Comparison of ENCODE assay signal across 16 cellular contexts in genomic region chr6:143097224-143097795, GRCh38. TPM values are rescaled to one million over a fixed set of nuclear protein-coding genes. Genes with fewer than 3 reads are reported as not detected.
DNase-seq lines count a peak whose midpoint lies in the region; ATAC-seq and TF ChIP-seq lines count a peak whose summit lies in the region.
"Had no signal": no experiment of that assay in that cellular context is flagged by ENCODE, and none has a peak within 500 bp of the region (broad histone marks: within the 10 kb centered on the region; RNA-seq: fewer than 3 reads in every experiment).

No MANE protein-coding gene starts in this region.

- H3K79me2 ChIP-seq in OCI-LY3 (ENCODE audit: low read length) (no peaks in the 10 kb centered on the region), hepatocyte (no peaks in the 10 kb centered on the region)

- H3K4me1 ChIP-seq in CD4-positive, CD25-positive, alpha-beta regulatory T cell (ENCODE audit: control insufficient read depth, insufficient read depth, low read length, poor library complexity, severe bottlenecking): peaks cover 20% of the 10 kb centered on the region
- H3K4me1 ChIP-seq in OCI-LY3 (ENCODE audit: low read length): peaks cover 19% of the 10 kb centered on the region
- H3K4me1 ChIP-seq in hepatocyte (ENCODE audit: insufficient read depth): no peaks in the 10 kb centered on the region
- H3K4me1 ChIP-seq: SJSA1 had no signal

- H3K9me3 ChIP-seq in CD4-positive, CD25-positive, alpha-beta regulatory T cell (ENCODE audit: control insufficient read depth in 2 of 2, low read length in 2 of 2): no peaks in the 10 kb centered on the region
- H3K9me3 ChIP-seq in OCI-LY3 (ENCODE audit: insufficient read depth, low read length) (no peaks in the 10 kb centered on the region), hepatocyte (ENCODE audit: low read depth) (no peaks in the 10 kb centered on the region)
- H3K9me3 ChIP-seq: adrenal gland, esophagus squamous epithelium, SJSA1 had no signal

- TF ChIP-seq CTCF in OCI-LY3 (IDR thresholded peaks at IDR 0.05; ENCODE audit: low read depth, low read length): no peak
- no peak for TF ChIP-seq CTCF in hepatocyte (IDR thresholded peaks at IDR 0.05; ENCODE audit: poor library complexity)

- H2AFZ ChIP-seq in OCI-LY3 (ENCODE audit: low read depth, low read length) (no peak overlapping the region), hepatocyte (no peak overlapping the region)
- H2AFZ ChIP-seq: parathyroid adenoma had no signal

- no peak overlapping the region for H3K4me3 Mint-ChIP-seq in CD4-positive, CD25-positive, alpha-beta regulatory T cell
- no peak overlapping the region for H3K4me3 Mint-ChIP-seq in stimulated activated memory B cell treated with anti-CD40 and anti-IgM and Interleukin-4, amounts not matched to agents 10 μg/mL and 1 μg/mL and 100 μg/mL, for 72 hours
- H3K4me3 Mint-ChIP-seq: CD14-positive monocyte, IgD-negative memory B cell had no signal

- H3K9me2 ChIP-seq in hepatocyte (replicated peaks; ENCODE audit: insufficient read depth): no peaks in the 10 kb centered on the region

- peak in 2 of 3 donors; percentile 59 to 66 for DNase-seq in CD4-positive, CD25-positive, alpha-beta regulatory T cell
- peak; percentile 13 for DNase-seq in ELR (ENCODE audit: low read depth)
- DNase-seq in hepatocyte (ENCODE audit: low spot score): no peak
- DNase-seq in GF-D8 (lab: John Stamatoyannopoulos, UW): no peak
- DNase-seq: adrenal gland, cortex of kidney, esophagus squamous epithelium, head of caudate nucleus, NCI-H1105 had no signal

- no peaks in the 10 kb centered on the region for H3K9me3 Mint-ChIP-seq in CD4-positive, CD25-positive, alpha-beta regulatory T cell
- no peaks in the 10 kb centered on the region for H3K9me3 Mint-ChIP-seq in stimulated activated memory B cell treated with anti-CD40 and anti-IgM and Interleukin-4, amounts not matched to agents 10 μg/mL and 1 μg/mL and 100 μg/mL, for 72 hours
- H3K9me3 Mint-ChIP-seq: CD14-positive monocyte, IgD-negative memory B cell had no signal

- H3K4me2 ChIP-seq in OCI-LY3 (ENCODE audit: low read length): peak overlapping the region; percentile 44
- no peak overlapping the region for H3K4me2 ChIP-seq in hepatocyte

- no peaks in the 10 kb centered on the region for H3K27me3 ChIP-seq in CD4-positive, CD25-positive, alpha-beta regulatory T cell (ENCODE audit: control insufficient read depth, insufficient read depth, low read length)
- no peaks in the 10 kb centered on the region for H3K27me3 ChIP-seq in OCI-LY3 (ENCODE audit: low read depth, low read length)
- no peaks in the 10 kb centered on the region for H3K27me3 ChIP-seq in hepatocyte
- H3K27me3 ChIP-seq: adrenal gland, esophagus squamous epithelium, SJSA1 had no signal

- H3K27me3 Mint-ChIP-seq in CD4-positive, CD25-positive, alpha-beta regulatory T cell: no peaks in the 10 kb centered on the region
- no peaks in the 10 kb centered on the region for H3K27me3 Mint-ChIP-seq in stimulated activated memory B cell treated with anti-CD40 and anti-IgM and Interleukin-4, amounts not matched to agents 10 μg/mL and 1 μg/mL and 100 μg/mL, for 72 hours
- H3K27me3 Mint-ChIP-seq: IgD-negative memory B cell had no signal

- H4K20me1 ChIP-seq in OCI-LY3 (ENCODE audit: insufficient read depth, low read length) (no peaks in the 10 kb centered on the region), hepatocyte (ENCODE audit: insufficient read depth, poor library complexity, severe bottlenecking) (no peaks in the 10 kb centered on the region)

- H3K36me3 ChIP-seq in CD4-positive, CD25-positive, alpha-beta regulatory T cell (ENCODE audit: control insufficient read depth, insufficient read depth, low read length): no peaks in the 10 kb centered on the region
- H3K36me3 ChIP-seq in OCI-LY3 (replicated peaks; ENCODE audit: low read depth, low read length): no peaks in the 10 kb centered on the region
- no peaks in the 10 kb centered on the region for H3K36me3 ChIP-seq in hepatocyte (replicated peaks; ENCODE audit: insufficient read depth, low read depth)
- H3K36me3 ChIP-seq: adrenal gland, esophagus squamous epithelium, SJSA1 had no signal

- peak overlapping the region; percentile 77 for H3K4me3 ChIP-seq in CD4-positive, CD25-positive, alpha-beta regulatory T cell (ENCODE audit: low read depth, low read length)
- no peak overlapping the region for H3K4me3 ChIP-seq in OCI-LY3 (ENCODE audit: low read length)
- H3K4me3 ChIP-seq in hepatocyte: no peak overlapping the region
- H3K4me3 ChIP-seq: adrenal gland, esophagus squamous epithelium, SJSA1 had no signal

- H3K36me3 Mint-ChIP-seq in CD4-positive, CD25-positive, alpha-beta regulatory T cell: no peaks in the 10 kb centered on the region
- no peaks in the 10 kb centered on the region for H3K36me3 Mint-ChIP-seq in stimulated activated memory B cell treated with anti-CD40 and anti-IgM and Interleukin-4, amounts not matched to agents 10 μg/mL and 1 μg/mL and 100 μg/mL, for 72 hours
- H3K36me3 Mint-ChIP-seq: CD14-positive monocyte had no signal

- H3K27ac Mint-ChIP-seq in CD4-positive, CD25-positive, alpha-beta regulatory T cell: no peak overlapping the region
- no peak overlapping the region for H3K27ac Mint-ChIP-seq in stimulated activated memory B cell treated with anti-CD40 and anti-IgM and Interleukin-4, amounts not matched to agents 10 μg/mL and 1 μg/mL and 100 μg/mL, for 72 hours
- H3K27ac Mint-ChIP-seq: CD14-positive monocyte, IgD-negative memory B cell had no signal

- peaks cover 0 to 17% (median 7%) of the 10 kb centered on the region in 4 donors for H3K4me1 Mint-ChIP-seq in CD4-positive, CD25-positive, alpha-beta regulatory T cell
- H3K4me1 Mint-ChIP-seq in stimulated activated memory B cell treated with anti-CD40 and anti-IgM and Interleukin-4, amounts not matched to agents 10 μg/mL and 1 μg/mL and 100 μg/mL, for 72 hours: no peaks in the 10 kb centered on the region
- H3K4me1 Mint-ChIP-seq: CD14-positive monocyte had no signal

- no peak overlapping the region for H3K9ac ChIP-seq in OCI-LY3 (ENCODE audit: low read length)
- H3K9ac ChIP-seq: parathyroid adenoma had no signal

- peak overlapping the region; percentile 73 for H3K27ac ChIP-seq in CD4-positive, CD25-positive, alpha-beta regulatory T cell (ENCODE audit: insufficient read depth, low read length, poor library complexity, severe bottlenecking)
- H3K27ac ChIP-seq in OCI-LY3 (ENCODE audit: low read length) (no peak overlapping the region), hepatocyte (peak overlapping the region; percentile 43)
- H3K27ac ChIP-seq: adrenal gland, esophagus squamous epithelium, SJSA1 had no signal

- peak; percentile 91 to 94 for ATAC-seq in CD4-positive, CD25-positive, alpha-beta regulatory T cell (ENCODE audit: low read depth in 2 of 2)
- no peak for ATAC-seq in stimulated activated memory B cell treated with anti-CD40 and anti-IgM and Interleukin-4, amounts not matched to agents 10 μg/mL and 1 μg/mL and 100 μg/mL, for 72 hours
- ATAC-seq in GM21576 (IDR thresholded peaks at IDR 0.05; ENCODE audit: unreplicated experiment): no peak

- 90% methylated on average over 6 of the region's 6 CpGs for WGBS in hepatocyte (ENCODE audit: low lambda C conversion rate, missing lambda C conversion rate)

RNA-seq across cellular contexts. Expression of gene AIG1, which starts 36.6 kb away (rescaled TPM):
- total RNA-seq in CD4-positive, CD25-positive, alpha-beta regulatory T cell: 4.2 TPM
- 10 to 100 TPM in 3 of 4 donors, 1 to 10 TPM in 1; 7.5 to 19.6 (median 15.6) TPM for polyA plus RNA-seq in CD4-positive, CD25-positive, alpha-beta regulatory T cell
- 102 and 103 TPM in 2 replicates for total RNA-seq in hepatocyte
- 75.8 and 92.8 TPM in 2 replicates for polyA plus RNA-seq in hepatocyte

Comparison
In these comparisons a context has a peak if more than half of its experiments do, and no peak if none do; other contexts are left out.
1. ATAC-seq: peak in CD4-positive, CD25-positive, alpha-beta regulatory T cell (2 of 2); none in stimulated activated memory B cell treated with anti-CD40 and anti-IgM and Interleukin-4, amounts not matched to agents 10 μg/mL and 1 μg/mL and 100 μg/mL, for 72 hours (single experiment) and GM21576 (single experiment).
2. DNase-seq: peak in CD4-positive, CD25-positive, alpha-beta regulatory T cell (2 of 3) and ELR (single experiment); none in hepatocyte (single experiment) and GF-D8 (single experiment).
3. RNA of gene AIG1, which starts 36.6 kb away (total RNA-seq): 102 to 103 TPM in hepatocyte; 4.2 TPM in CD4-positive, CD25-positive, alpha-beta regulatory T cell (single experiment); every median in the first group is over 10 times any median in the second.